Comparison of ENCODE assay signal across 28 cellular contexts in genomic region chr11:14262271-14262846, GRCh38.
"Had no signal": no experiment of that assay in that cellular context is flagged by ENCODE, and none has a peak within 500 bp of the region (broad histone marks: within the 10 kb centered on the region; RNA-seq: fewer than 3 reads in every experiment).

No MANE protein-coding gene starts in this region.

- H3K27me3 Mint-ChIP-seq: activated CD4-positive, alpha-beta memory T cell treated with anti-CD3 and anti-CD28 coated beads, Interleukin-2, amount 10 ng/mL, durations not matched to agents 7 days and 5 days; activated CD4-positive, alpha-beta T cell treated with anti-CD3 and anti-CD28 coated beads, Interleukin-2, amount 10 ng/mL, durations not matched to agents 7 days and 5 days; activated naive CD4-positive, alpha-beta T cell treated with anti-CD3 and anti-CD28 coated beads, Interleukin-2, amount 10 ng/mL, durations not matched to agents 7 days and 5 days; activated T-cell treated with anti-CD3 and anti-CD28 coated beads, Interleukin-2, amount 50 U/mL, for 24 hours; memory B cell; naive thymus-derived CD4-positive, alpha-beta T cell had no signal

- H3K9me3 Mint-ChIP-seq: activated CD4-positive, alpha-beta memory T cell treated with anti-CD3 and anti-CD28 coated beads, Interleukin-2, amount 10 ng/mL, durations not matched to agents 7 days and 5 days; activated naive CD4-positive, alpha-beta T cell treated with anti-CD3 and anti-CD28 coated beads, Interleukin-2, amount 10 ng/mL, durations not matched to agents 7 days and 5 days; T-helper 1 cell treated with Interleukin-12 subunit alpha and Interleukin-12 subunit beta and Interleukin-4 antibody, amounts not matched to agents 30 μg/mL and 1 μg/mL, for 36 hours had no signal

- H3K4me2 ChIP-seq: smooth muscle cell had no signal

- H3K4me3 ChIP-seq: coronary artery, heart right ventricle, pancreas, prostate gland, smooth muscle cell, thoracic aorta had no signal

- H3K4me1 Mint-ChIP-seq: activated CD4-positive, alpha-beta memory T cell treated with anti-CD3 and anti-CD28 coated beads, Interleukin-2, amount 10 ng/mL, durations not matched to agents 7 days and 5 days; activated CD4-positive, alpha-beta T cell treated with anti-CD3 and anti-CD28 coated beads, Interleukin-2, amount 10 ng/mL, durations not matched to agents 7 days and 5 days; activated naive CD4-positive, alpha-beta T cell treated with anti-CD3 and anti-CD28 coated beads, Interleukin-2, amount 10 ng/mL, durations not matched to agents 7 days and 5 days; naive thymus-derived CD4-positive, alpha-beta T cell; neural crest cell had no signal

- H3K9me3 ChIP-seq: heart right ventricle, pancreas, prostate gland, thoracic aorta had no signal

- ATAC-seq: naive thymus-derived CD4-positive, alpha-beta T cell; pancreas had no signal

- H3K36me3 ChIP-seq: pancreas, prostate gland, WERI-Rb-1 had no signal

- H3K4me1 ChIP-seq: pancreas, prostate gland had no signal

- H3K27ac Mint-ChIP-seq: activated CD4-positive, alpha-beta memory T cell treated with anti-CD3 and anti-CD28 coated beads, Interleukin-2, amount 10 ng/mL, durations not matched to agents 7 days and 5 days; activated CD4-positive, alpha-beta T cell treated with anti-CD3 and anti-CD28 coated beads, Interleukin-2, amount 10 ng/mL, durations not matched to agents 7 days and 5 days; activated naive CD4-positive, alpha-beta T cell treated with anti-CD3 and anti-CD28 coated beads, Interleukin-2, amount 10 ng/mL, durations not matched to agents 7 days and 5 days; activated T-cell treated with anti-CD3 and anti-CD28 coated beads, Interleukin-2, amount 50 U/mL, for 24 hours; memory B cell; T-helper 1 cell treated with Interleukin-12 subunit alpha and Interleukin-12 subunit beta and Interleukin-4 antibody, amounts not matched to agents 30 μg/mL and 1 μg/mL, for 36 hours had no signal

- H3K27ac ChIP-seq: heart right ventricle, pancreas, prostate gland, thoracic aorta, WERI-Rb-1 had no signal

- H3K4me3 Mint-ChIP-seq: activated CD4-positive, alpha-beta memory T cell treated with anti-CD3 and anti-CD28 coated beads, Interleukin-2, amount 10 ng/mL, durations not matched to agents 7 days and 5 days; activated CD4-positive, alpha-beta T cell treated with anti-CD3 and anti-CD28 coated beads, Interleukin-2, amount 10 ng/mL, durations not matched to agents 7 days and 5 days; activated naive CD4-positive, alpha-beta T cell treated with anti-CD3 and anti-CD28 coated beads, Interleukin-2, amount 10 ng/mL, durations not matched to agents 7 days and 5 days; activated T-cell treated with anti-CD3 and anti-CD28 coated beads, Interleukin-2, amount 50 U/mL, for 24 hours; memory B cell; naive thymus-derived CD4-positive, alpha-beta T cell; neural crest cell; T-helper 1 cell treated with Interleukin-12 subunit alpha and Interleukin-12 subunit beta and Interleukin-4 antibody, amounts not matched to agents 30 μg/mL and 1 μg/mL, for 36 hours had no signal

- DNase-seq: activated CD4-positive, alpha-beta memory T cell treated with anti-CD3 and anti-CD28 coated beads, Interleukin-2, amount 10 ng/mL, durations not matched to agents 7 days and 5 days; activated CD4-positive, alpha-beta T cell treated with anti-CD3 and anti-CD28 coated beads, Interleukin-2, amount 10 ng/mL, durations not matched to agents 7 days and 5 days; activated CD4-positive, CD25-positive, alpha-beta regulatory T cell treated with anti-CD3 and anti-CD28 coated beads, Interleukin-2, amount 50 U/mL, for 72 hours; activated CD8-positive, alpha-beta memory T cell treated with anti-CD3 and anti-CD28 coated beads, Interleukin-2, amount 50 U/mL, for 48 hours; activated gamma-delta T cell; activated naive CD4-positive, alpha-beta T cell treated with anti-CD3 and anti-CD28 coated beads, Interleukin-2, amount 10 ng/mL, durations not matched to agents 7 days and 5 days; activated T-cell treated with anti-CD3 and anti-CD28 coated beads, Interleukin-2, amount 50 U/mL, for 24 hours; cerebellar nuclear complex; foreskin melanocyte; heart right ventricle; midbrain; naive thymus-derived CD4-positive, alpha-beta T cell; nucleus accumbens; pancreas; retina; stimulated activated CD4-positive, alpha-beta T cell treated with anti-CD3 and anti-CD28 coated beads, Interleukin-15, amount 100 ng/mL, for 24 hours; stimulated activated CD4-positive, alpha-beta T cell treated with anti-CD3 and anti-CD28 coated beads, Interleukin-2, amount 100 ng/mL, for 24 hours; stimulated activated naive CD4-positive, alpha-beta T cell treated with Interleukin-2 at 50 U/mL for 16 hours; T-helper 9 cell; trophoblast cell; WERI-Rb-1 had no signal

- H3K27me3 ChIP-seq: pancreas had no signal
